Comparison of ENCODE assay signal across 17 cellular contexts in genomic region chr11:66473608-66474525, GRCh38. TPM values are rescaled to one million over a fixed set of nuclear protein-coding genes. Genes with fewer than 3 reads are reported as not detected.
A peak's percentile ranks its signal among the peaks of the same experiment; 100 is the strongest.
DNase-seq lines count a peak whose midpoint lies in the region; ATAC-seq, FAIRE-seq and TF ChIP-seq lines count a peak whose summit lies in the region.
"Had no signal": no experiment of that assay in that cellular context is flagged by ENCODE, and none has a peak within 500 bp of the region (broad histone marks: within the 10 kb centered on the region; RNA-seq: fewer than 3 reads in every experiment).

No MANE protein-coding gene starts in this region.

- H3K9me3 Mint-ChIP-seq in activated CD8-positive, alpha-beta T cell treated with anti-CD3 and anti-CD28 coated beads, Interleukin-2, amount 10 ng/mL, durations not matched to agents 7 days and 5 days (ENCODE audit: insufficient read depth): no peaks in the 10 kb centered on the region
- no peaks in the 10 kb centered on the region for H3K9me3 Mint-ChIP-seq in activated CD8-positive, alpha-beta T cell treated with anti-CD3 and anti-CD28 coated beads for 36 hours
- H3K9me3 Mint-ChIP-seq: CD14-positive monocyte; CD8-positive, alpha-beta memory T cell; GM23338 had no signal

- no peak for ATAC-seq in activated CD8-positive, alpha-beta T cell treated with anti-CD3 and anti-CD28 coated beads, Interleukin-2, amount 10 ng/mL, durations not matched to agents 7 days and 5 days
- no peak for ATAC-seq in activated CD8-positive, alpha-beta T cell treated with anti-CD3 and anti-CD28 coated beads for 36 hours
- ATAC-seq in K562: no peak
- ATAC-seq in foreskin keratinocyte: no peak
- ATAC-seq in GM19324 (IDR thresholded peaks at IDR 0.05; ENCODE audit: low FRiP score, unreplicated experiment): no peak
- ATAC-seq: GM23338 had no signal

- no peak for TF ChIP-seq RAD21 in K562 (CRISPR knock-in tag; conservative IDR thresholded peaks at IDR 0.05 in 1 of 2, IDR thresholded peaks at IDR 0.05 in 1 of 2)

- H3K27ac Mint-ChIP-seq in activated CD8-positive, alpha-beta T cell treated with anti-CD3 and anti-CD28 coated beads, Interleukin-2, amount 10 ng/mL, durations not matched to agents 7 days and 5 days: peak overlapping the region; percentile 16
- H3K27ac Mint-ChIP-seq in activated CD8-positive, alpha-beta T cell treated with anti-CD3 and anti-CD28 coated beads for 36 hours: no peak overlapping the region
- H3K27ac Mint-ChIP-seq: CD14-positive monocyte, GM23338 had no signal

- no peak for TF ChIP-seq CTCF in activated CD8-positive, alpha-beta T cell treated with anti-CD3 and anti-CD28 coated beads for 36 hours (IDR thresholded peaks at IDR 0.05)
- TF ChIP-seq CTCF in K562 (IDR thresholded peaks at IDR 0.05 in 2 of 3, conservative IDR thresholded peaks at IDR 0.05 in 1 of 3; ENCODE audit: insufficient read depth in 2 of 3, low read depth in 1 of 3, low read length in 3 of 3) (no peak), foreskin keratinocyte (conservative IDR thresholded peaks at IDR 0.05) (no peak), osteoblast (IDR thresholded peaks at IDR 0.05; ENCODE audit: extremely low read depth, low read depth, low read length) (no peak), adrenal gland (IDR thresholded peaks at IDR 0.05) (no peak)

- no peaks in the 10 kb centered on the region for H3K9me3 ChIP-seq in K562 (replicated peaks; ENCODE audit: control insufficient read depth, insufficient read depth, low read depth, low read length)
- H3K9me3 ChIP-seq in osteoblast (ENCODE audit: low read depth, low read length): no peaks in the 10 kb centered on the region
- no peaks in the 10 kb centered on the region for H3K9me3 ChIP-seq in adrenal gland (replicated peaks in 1 of 3)
- H3K9me3 ChIP-seq: Caco-2 had no signal

- H3K4me1 ChIP-seq in K562 (replicated peaks in 1 of 2; ENCODE audit: control insufficient read depth in 2 of 2, insufficient read depth in 2 of 2, low read length in 2 of 2) (peaks cover 0 to 12% of the 10 kb centered on the region in 2 experiments; a peak in 3 of 5 replicates), foreskin keratinocyte (no peaks in the 10 kb centered on the region), osteoblast (ENCODE audit: insufficient read depth, low read length) (peaks cover 2% of the 10 kb centered on the region), adrenal gland (replicated peaks in 1 of 2) (peaks cover 0 to 6% of the 10 kb centered on the region in 2 donors)

- in situ Hi-C loops in K562 (cut with MboI): no loop called here

- no peak for TF ChIP-seq EP300 in K562 (IDR thresholded peaks at IDR 0.05; ENCODE audit: low read length)

- H3K27me3 ChIP-seq in K562 (ENCODE audit: control insufficient read depth in 2 of 2, insufficient read depth in 2 of 2, low read length in 2 of 2) (no peaks in the 10 kb centered on the region), foreskin keratinocyte (no peaks in the 10 kb centered on the region), osteoblast (ENCODE audit: insufficient read depth, low read length) (no peaks in the 10 kb centered on the region), adrenal gland (no peaks in the 10 kb centered on the region)

- H3K36me3 Mint-ChIP-seq in activated CD8-positive, alpha-beta T cell treated with anti-CD3 and anti-CD28 coated beads, Interleukin-2, amount 10 ng/mL, durations not matched to agents 7 days and 5 days (ENCODE audit: low read depth): no peaks in the 10 kb centered on the region
- peaks cover 5% of the 10 kb centered on the region for H3K36me3 Mint-ChIP-seq in activated CD8-positive, alpha-beta T cell treated with anti-CD3 and anti-CD28 coated beads for 36 hours (ENCODE audit: low read depth)

- no TSS peak for BruUV-seq in K562 (replicated peaks; lab: Mats Ljungman, UMichigan)

- H3K4me3 ChIP-seq in K562: no peak overlapping the region
- no peak overlapping the region for H3K4me3 ChIP-seq in osteoblast (ENCODE audit: insufficient read depth, low read length)
- H3K4me3 ChIP-seq in adrenal gland: no peak overlapping the region
- H3K4me3 ChIP-seq: GM23338 had no signal

- H3K79me2 ChIP-seq in K562 (ENCODE audit: control insufficient read depth, insufficient read depth, low read length) (no peaks in the 10 kb centered on the region), osteoblast (ENCODE audit: insufficient read depth, low read length) (peaks cover 6% of the 10 kb centered on the region)

- CTCF ChIA-PET in activated CD8-positive, alpha-beta T cell treated with anti-CD3 and anti-CD28 coated beads, Interleukin-2, amount 10 ng/mL, durations not matched to agents 7 days and 5 days (lab: Charles Lee): no interaction called here
- CTCF ChIA-PET in activated CD8-positive, alpha-beta T cell treated with anti-CD3 and anti-CD28 coated beads for 36 hours (lab: Charles Lee): no interaction called here
- CTCF ChIA-PET in K562 (lab: Yijun Ruan, JAX; ENCODE audit: low intra/inter-chr PET ratio): no interaction called here

- DNase-seq in activated CD8-positive, alpha-beta T cell treated with anti-CD3 and anti-CD28 coated beads, Interleukin-2, amount 10 ng/mL, durations not matched to agents 7 days and 5 days: no peak
- no peak for DNase-seq in activated CD8-positive, alpha-beta T cell treated with anti-CD3 and anti-CD28 coated beads for 36 hours
- DNase-seq in K562 (ENCODE audit: extremely low read depth in 1 of 4, low spot score in 3 of 4): no peak
- peak; percentile 30 to 56 for DNase-seq in foreskin keratinocyte
- DNase-seq in osteoblast (ENCODE audit: insufficient read length, low spot score, missing footprints): peak; percentile 80
- no peak for DNase-seq in GOT3 (lab: John Stamatoyannopoulos, UW)
- no peak for DNase-seq in adrenal gland
- DNase-seq: CD8-positive, alpha-beta memory T cell; GF-D8; HCEC 1CT had no signal

- H3K4me2 ChIP-seq in K562 (ENCODE audit: insufficient read depth, low read length) (no peak overlapping the region), osteoblast (ENCODE audit: insufficient read depth, low read length) (no peak overlapping the region)
- H3K4me2 ChIP-seq: GM23338 had no signal

- H3K9me1 ChIP-seq in K562 (ENCODE audit: control insufficient read depth, insufficient read depth, low read length): no peaks in the 10 kb centered on the region

- POLR2A ChIA-PET in activated CD8-positive, alpha-beta T cell treated with anti-CD3 and anti-CD28 coated beads, Interleukin-2, amount 10 ng/mL, durations not matched to agents 7 days and 5 days (lab: Charles Lee): no interaction called here
- POLR2A ChIA-PET in activated CD8-positive, alpha-beta T cell treated with anti-CD3 and anti-CD28 coated beads for 36 hours (lab: Charles Lee): interaction anchor here (0.5 kb wide), 2 partner anchors 152 to 255 kb away, joined by 3 read pairs; no protein-coding TSS in a partner anchor
- POLR2A ChIA-PET in K562 (lab: Yijun Ruan, JAX): interaction anchor here (1.0 kb wide), 1 partner anchor 197 kb away, joined by 3 read pairs; no protein-coding TSS in a partner anchor

- no peak for TF ChIP-seq POLR2A in K562 (conservative IDR thresholded peaks at IDR 0.05)
- TF ChIP-seq POLR2A in adrenal gland (IDR thresholded peaks at IDR 0.05): no peak

- WGBS in K562 (ENCODE audit: insufficient coverage, low coverage, missing lambda C conversion rate): 71% methylated on average over 19 of the region's 20 CpGs
- WGBS in adrenal gland, 4 donors: 87 to 93% (median 92%) methylated on average over 6 to 20 of the region's 20 CpGs

- H3K36me3 ChIP-seq in K562 (ENCODE audit: control insufficient read depth, insufficient read depth, low read length) (peaks cover 3% of the 10 kb centered on the region; the same call in 2 of the 3 replicates), osteoblast (ENCODE audit: insufficient read depth, low read length) (peaks cover 17% of the 10 kb centered on the region), adrenal gland (replicated peaks in 1 of 2) (peaks cover 0 to 28% of the 10 kb centered on the region in 2 donors)

- H3K4me1 Mint-ChIP-seq in activated CD8-positive, alpha-beta T cell treated with anti-CD3 and anti-CD28 coated beads, Interleukin-2, amount 10 ng/mL, durations not matched to agents 7 days and 5 days (ENCODE audit: low read depth): peaks cover 13% of the 10 kb centered on the region
- peaks cover 11% of the 10 kb centered on the region for H3K4me1 Mint-ChIP-seq in activated CD8-positive, alpha-beta T cell treated with anti-CD3 and anti-CD28 coated beads for 36 hours (ENCODE audit: low read depth)

- no peak overlapping the region for H3K27ac ChIP-seq in K562 (ENCODE audit: extremely low read depth, low read depth, low read length)
- H3K27ac ChIP-seq in foreskin keratinocyte: no peak overlapping the region
- no peak overlapping the region for H3K27ac ChIP-seq in osteoblast (ENCODE audit: low read depth, low read length)
- no peak overlapping the region for H3K27ac ChIP-seq in adrenal gland
- H3K27ac ChIP-seq: 22Rv1 had no signal

- intact Hi-C loops in activated CD8-positive, alpha-beta T cell treated with anti-CD3 and anti-CD28 coated beads for 36 hours (cut with micrococcal nuclease): loop anchor here (5.0 kb wide), 1 partner anchor 37 kb away; the partner anchor contains the start of gene MRPL11
- intact Hi-C loops in K562 (cut with micrococcal nuclease): no loop called here
- intact Hi-C loops in adrenal gland (cut with DNase I): no loop called here

- H3K4me3 Mint-ChIP-seq in activated CD8-positive, alpha-beta T cell treated with anti-CD3 and anti-CD28 coated beads, Interleukin-2, amount 10 ng/mL, durations not matched to agents 7 days and 5 days: no peak overlapping the region
- H3K4me3 Mint-ChIP-seq in activated CD8-positive, alpha-beta T cell treated with anti-CD3 and anti-CD28 coated beads for 36 hours: no peak overlapping the region
- H3K4me3 Mint-ChIP-seq: CD14-positive monocyte; CD8-positive, alpha-beta memory T cell; GM23338 had no signal

- H4K20me1 ChIP-seq in K562 (replicated peaks; ENCODE audit: control insufficient read depth, insufficient read depth, low read length): peaks cover 10% of the 10 kb centered on the region; the same call in 1 of the 2 replicates
- H4K20me1 ChIP-seq in osteoblast (ENCODE audit: insufficient read depth, low read length): peaks cover 15% of the 10 kb centered on the region

- FAIRE-seq in K562 (lab: Jason Lieb, UNC): no peak

- H3K9ac ChIP-seq in K562 (ENCODE audit: insufficient read depth in 1 of 2, low read depth in 2 of 2, low read length in 2 of 2): peak overlapping the region in 1 of 2 experiments; percentile 55; a peak in 2 of 4 replicates

- H3K27me3 Mint-ChIP-seq in activated CD8-positive, alpha-beta T cell treated with anti-CD3 and anti-CD28 coated beads, Interleukin-2, amount 10 ng/mL, durations not matched to agents 7 days and 5 days (ENCODE audit: low read depth): no peaks in the 10 kb centered on the region
- H3K27me3 Mint-ChIP-seq in activated CD8-positive, alpha-beta T cell treated with anti-CD3 and anti-CD28 coated beads for 36 hours: no peaks in the 10 kb centered on the region
- H3K27me3 Mint-ChIP-seq: CD8-positive, alpha-beta memory T cell had no signal

- H2AFZ ChIP-seq in K562 (ENCODE audit: low read depth, low read length) (no peak overlapping the region), osteoblast (ENCODE audit: low read length) (no peak overlapping the region)
- H2AFZ ChIP-seq: GM23338 had no signal

RNA-seq across cellular contexts. Expression of gene DPP3, which starts 6.4 kb away (rescaled TPM):
- 10 to 100 TPM; 73.3 to 79.1 TPM for total RNA-seq in activated CD8-positive, alpha-beta T cell treated with anti-CD3 and anti-CD28 coated beads, Interleukin-2, amount 10 ng/mL, durations not matched to agents 7 days and 5 days
- 10 to 100 TPM; 72.4 to 75.8 TPM for total RNA-seq in activated CD8-positive, alpha-beta T cell treated with anti-CD3 and anti-CD28 coated beads for 36 hours
- 31.7 and 93.6 TPM in 2 replicates for total RNA-seq in K562 (2011; cell fraction: chromatin; rRNA removed; ENCODE audit: low replicate concordance)
- total RNA-seq in K562 (2011; cell fraction: nucleolus; rRNA removed): 79.4 and 87.0 TPM in 2 replicates
- 33.9 and 47.9 TPM in 2 replicates for total RNA-seq in K562 (2011; cell fraction: nucleoplasm; rRNA removed)
- total RNA-seq in K562 (2014; rRNA removed) (69.2 and 115 TPM in 2 replicates), K562 (2014; rRNA removed; fragmentation: Illumina TruSeq; extraction: Trizol) (24.2 and 35.1 TPM in 2 replicates), K562 (2015; rRNA removed; fragmentation: Illumina TruSeq; extraction: Trizol) (45.0 and 50.2 TPM in 2 replicates), K562 (2021) (59.4 and 66.3 TPM in 2 replicates), foreskin keratinocyte (64.9 and 73.3 TPM in 2 replicates), osteoblast (35.8 and 36.5 TPM in 2 replicates), adrenal gland (10 to 100 TPM; 25.5 to 52.2 (median 39.4) TPM)
- polyA plus RNA-seq in K562 (2011; rRNA removed) (33.0 and 47.6 TPM in 2 replicates), K562 (2014; fragmentation: Illumina TruSeq; extraction: Trizol) (45.0 and 61.6 TPM in 2 replicates), K562 (2014; fragmentation: Nextera tagmentation; extraction: Ambion mirVana) (1 to 10 TPM; 3.7 to 6.2 TPM), K562 (2014; rRNA removed) (43.3 and 56.3 TPM in 2 replicates), foreskin keratinocyte (61.8 and 69.0 TPM in 2 replicates), adrenal gland (10 to 100 TPM; 23.6 to 27.2 (median 24.3) TPM)
- 35.9 and 62.9 TPM in 2 replicates for polyA plus RNA-seq in K562 (2011; cell fraction: cytosol; rRNA removed)
- 77.2 and 136 TPM in 2 replicates for polyA plus RNA-seq in K562 (2011; cell fraction: nucleus; rRNA removed)
- 51.4 and 57.3 TPM in 2 replicates for polyA plus RNA-seq in K562 (2012)
- 42.3 and 51.5 TPM in 2 replicates for polyA minus RNA-seq in K562 (2011; rRNA and poly(A)+ RNA removed)
- polyA minus RNA-seq in K562 (2011; cell fraction: cytosol; rRNA and poly(A)+ RNA removed): 58.5 and 65.1 TPM in 2 replicates
- polyA minus RNA-seq in K562 (2011; cell fraction: nucleus; rRNA and poly(A)+ RNA removed): 42.8 and 46.9 TPM in 2 replicates

RNA-seq across cellular contexts. Expression of gene PELI3, which starts 7.2 kb away (rescaled TPM):
- 1 to 10 TPM; 5.1 to 5.8 TPM for total RNA-seq in activated CD8-positive, alpha-beta T cell treated with anti-CD3 and anti-CD28 coated beads, Interleukin-2, amount 10 ng/mL, durations not matched to agents 7 days and 5 days
- total RNA-seq in activated CD8-positive, alpha-beta T cell treated with anti-CD3 and anti-CD28 coated beads for 36 hours: 10 to 100 TPM in 1 of 2 experiments, 1 to 10 TPM in 1; 6.7 to 10.5 TPM
- 7.3 and 22.6 TPM in 2 replicates for total RNA-seq in K562 (2011; cell fraction: chromatin; rRNA removed; ENCODE audit: low replicate concordance)
- total RNA-seq in K562 (2011; cell fraction: nucleolus; rRNA removed): 11.1 and 15.2 TPM in 2 replicates
- 8.5 and 9.1 TPM in 2 replicates for total RNA-seq in K562 (2011; cell fraction: nucleoplasm; rRNA removed)
- total RNA-seq in K562 (2014; rRNA removed) (3.3 and 5.0 TPM in 2 replicates), K562 (2014; rRNA removed; fragmentation: Illumina TruSeq; extraction: Trizol) (1.3 and 1.9 TPM in 2 replicates), K562 (2015; rRNA removed; fragmentation: Illumina TruSeq; extraction: Trizol) (3.2 and 3.4 TPM in 2 replicates), K562 (2021) (4.0 and 4.2 TPM in 2 replicates), foreskin keratinocyte (11.1 and 11.7 TPM in 2 replicates), osteoblast (18.9 and 19.2 TPM in 2 replicates), adrenal gland (10 to 100 TPM; 15.2 to 34.3 (median 21.8) TPM)
- polyA plus RNA-seq in K562 (2011; rRNA removed) (1.4 and 1.6 TPM in 2 replicates), K562 (2014; fragmentation: Illumina TruSeq; extraction: Trizol) (1.9 and 3.3 TPM in 2 replicates), K562 (2014; fragmentation: Nextera tagmentation; extraction: Ambion mirVana) (under 1 TPM; 0.17 to 0.46 TPM), K562 (2014; rRNA removed) (2.4 and 2.6 TPM in 2 replicates), foreskin keratinocyte (7.5 and 8.2 TPM in 2 replicates), adrenal gland (10 to 100 TPM in 2 of 3 donors, 1 to 10 TPM in 1; 6.4 to 24.5 (median 13.0) TPM)
- 1.6 and 3.4 TPM in 2 replicates for polyA plus RNA-seq in K562 (2011; cell fraction: cytosol; rRNA removed)
- 2.8 and 5.6 TPM in 2 replicates for polyA plus RNA-seq in K562 (2011; cell fraction: nucleus; rRNA removed)
- polyA plus RNA-seq in K562 (2012): 2.7 and 4.4 TPM in 2 replicates
- 2.6 and 4.2 TPM in 2 replicates for polyA minus RNA-seq in K562 (2011; rRNA and poly(A)+ RNA removed)
- polyA minus RNA-seq in K562 (2011; cell fraction: cytosol; rRNA and poly(A)+ RNA removed): 1.3 and 4.4 TPM in 2 replicates
- polyA minus RNA-seq in K562 (2011; cell fraction: nucleus; rRNA and poly(A)+ RNA removed): 6.1 and 6.7 TPM in 2 replicates

RNA-seq across cellular contexts. Expression of gene MRPL11, which starts 35.2 kb away (rescaled TPM):
- 100 to 1,000 TPM in 1 of 2 experiments, 10 to 100 TPM in 1; 93.7 to 100 TPM for total RNA-seq in activated CD8-positive, alpha-beta T cell treated with anti-CD3 and anti-CD28 coated beads, Interleukin-2, amount 10 ng/mL, durations not matched to agents 7 days and 5 days
- total RNA-seq in activated CD8-positive, alpha-beta T cell treated with anti-CD3 and anti-CD28 coated beads for 36 hours: 100 to 1,000 TPM; 135 to 142 TPM
- 9.4 and 12.2 TPM in 2 replicates for total RNA-seq in K562 (2011; cell fraction: chromatin; rRNA removed; ENCODE audit: low replicate concordance)
- total RNA-seq in K562 (2011; cell fraction: nucleolus; rRNA removed): 16.2 and 19.7 TPM in 2 replicates
- total RNA-seq in K562 (2011; cell fraction: nucleoplasm; rRNA removed): 14.8 and 21.9 TPM in 2 replicates
- 135 and 148 TPM in 2 replicates for total RNA-seq in K562 (2014; rRNA removed)
- 75.0 and 81.4 TPM in 2 replicates for total RNA-seq in K562 (2014; rRNA removed; fragmentation: Illumina TruSeq; extraction: Trizol)
- 88.3 and 91.2 TPM in 2 replicates for total RNA-seq in K562 (2015; rRNA removed; fragmentation: Illumina TruSeq; extraction: Trizol)
- total RNA-seq in K562 (2021): 133 and 148 TPM in 2 replicates
- polyA plus RNA-seq in K562 (2011; rRNA removed): 97.6 and 100 TPM in 2 replicates
- polyA plus RNA-seq in K562 (2011; cell fraction: cytosol; rRNA removed): 83.4 and 86.1 TPM in 2 replicates
- polyA plus RNA-seq in K562 (2011; cell fraction: nucleus; rRNA removed): 50.6 and 52.0 TPM in 2 replicates
- 95.1 and 124 TPM in 2 replicates for polyA plus RNA-seq in K562 (2012)
- 91.9 and 103 TPM in 2 replicates for polyA plus RNA-seq in K562 (2014; fragmentation: Illumina TruSeq; extraction: Trizol)
- polyA plus RNA-seq in K562 (2014; fragmentation: Nextera tagmentation; extraction: Ambion mirVana): 10 to 100 TPM; 33.0 to 43.5 TPM
- polyA plus RNA-seq in K562 (2014; rRNA removed): 173 and 208 TPM in 2 replicates
- polyA minus RNA-seq in K562 (2011; rRNA and poly(A)+ RNA removed): 34.7 and 39.4 TPM in 2 replicates
- polyA minus RNA-seq in K562 (2011; cell fraction: cytosol; rRNA and poly(A)+ RNA removed): 22.9 and 23.3 TPM in 2 replicates
- polyA minus RNA-seq in K562 (2011; cell fraction: nucleus; rRNA and poly(A)+ RNA removed): 3.2 and 6.6 TPM in 2 replicates
- 83.1 and 106 TPM in 2 replicates for total RNA-seq in foreskin keratinocyte
- 126 and 158 TPM in 2 replicates for polyA plus RNA-seq in foreskin keratinocyte
- total RNA-seq in osteoblast: 31.5 and 33.3 TPM in 2 replicates
- 10 to 100 TPM; 27.7 to 42.2 (median 32.7) TPM for total RNA-seq in adrenal gland
- polyA plus RNA-seq in adrenal gland: 10 to 100 TPM; 22.3 to 40.6 (median 27.3) TPM

RNA-seq across cellular contexts. Expression of gene BBS1, which starts 36.6 kb away (rescaled TPM):
- total RNA-seq in activated CD8-positive, alpha-beta T cell treated with anti-CD3 and anti-CD28 coated beads, Interleukin-2, amount 10 ng/mL, durations not matched to agents 7 days and 5 days: 10 to 100 TPM; 10.6 to 14.0 TPM
- total RNA-seq in activated CD8-positive, alpha-beta T cell treated with anti-CD3 and anti-CD28 coated beads for 36 hours: 1 to 10 TPM; 7.7 to 7.9 TPM
- total RNA-seq in K562 (2011; cell fraction: chromatin; rRNA removed; ENCODE audit: low replicate concordance): 86.7 and 157 TPM in 2 replicates
- 79.0 and 82.0 TPM in 2 replicates for total RNA-seq in K562 (2011; cell fraction: nucleolus; rRNA removed)
- total RNA-seq in K562 (2011; cell fraction: nucleoplasm; rRNA removed): 71.9 and 81.3 TPM in 2 replicates
- total RNA-seq in K562 (2014; rRNA removed) (12.0 and 14.6 TPM in 2 replicates), K562 (2014; rRNA removed; fragmentation: Illumina TruSeq; extraction: Trizol) (8.3 and 9.0 TPM in 2 replicates), K562 (2015; rRNA removed; fragmentation: Illumina TruSeq; extraction: Trizol) (9.6 and 10.9 TPM in 2 replicates), K562 (2021) (12.5 and 15.2 TPM in 2 replicates), foreskin keratinocyte (11.5 and 12.8 TPM in 2 replicates), osteoblast (39.2 and 43.8 TPM in 2 replicates), adrenal gland (100 to 1,000 TPM in 2 of 8 donors, 10 to 100 TPM in 6; 27.7 to 132 (median 57.8) TPM)
- polyA plus RNA-seq in K562 (2011; rRNA removed) (12.1 and 18.8 TPM in 2 replicates), K562 (2014; fragmentation: Illumina TruSeq; extraction: Trizol) (12.3 and 12.7 TPM in 2 replicates), K562 (2014; fragmentation: Nextera tagmentation; extraction: Ambion mirVana) (10 to 100 TPM; 11.1 to 11.3 TPM), K562 (2014; rRNA removed) (11.4 and 19.8 TPM in 2 replicates), foreskin keratinocyte (7.1 and 7.3 TPM in 2 replicates), adrenal gland (10 to 100 TPM; 24.1 to 39.5 (median 26.7) TPM)
- 12.9 and 13.3 TPM in 2 replicates for polyA plus RNA-seq in K562 (2011; cell fraction: cytosol; rRNA removed)
- polyA plus RNA-seq in K562 (2011; cell fraction: nucleus; rRNA removed): 49.5 and 74.6 TPM in 2 replicates
- 9.3 and 22.4 TPM in 2 replicates for polyA plus RNA-seq in K562 (2012)
- polyA minus RNA-seq in K562 (2011; rRNA and poly(A)+ RNA removed): 15.0 and 17.2 TPM in 2 replicates
- 8.0 and 16.0 TPM in 2 replicates for polyA minus RNA-seq in K562 (2011; cell fraction: cytosol; rRNA and poly(A)+ RNA removed)
- 32.0 and 34.5 TPM in 2 replicates for polyA minus RNA-seq in K562 (2011; cell fraction: nucleus; rRNA and poly(A)+ RNA removed)

RNA-seq across cellular contexts. Expression of gene NPAS4, which starts 53.0 kb away (rescaled TPM):
- under 1 TPM; 0.18 to 0.34 TPM for total RNA-seq in activated CD8-positive, alpha-beta T cell treated with anti-CD3 and anti-CD28 coated beads, Interleukin-2, amount 10 ng/mL, durations not matched to agents 7 days and 5 days
- total RNA-seq in activated CD8-positive, alpha-beta T cell treated with anti-CD3 and anti-CD28 coated beads for 36 hours: under 1 TPM in 1 of 2 experiments, not detected in 1; 0.11 TPM
- total RNA-seq in K562 (2011; cell fraction: chromatin; rRNA removed; ENCODE audit: low replicate concordance): not detected in 2 replicates
- total RNA-seq in K562 (2011; cell fraction: nucleolus; rRNA removed): not detected in 2 replicates
- not detected in 2 replicates for total RNA-seq in K562 (2011; cell fraction: nucleoplasm; rRNA removed)
- total RNA-seq in K562 (2014; rRNA removed) (not detected in 2 replicates), K562 (2014; rRNA removed; fragmentation: Illumina TruSeq; extraction: Trizol) (not detected in 2 replicates), K562 (2015; rRNA removed; fragmentation: Illumina TruSeq; extraction: Trizol) (not detected in 2 replicates), K562 (2021) (not detected in 2 replicates), foreskin keratinocyte (not detected in 2 replicates), osteoblast (0.36 TPM in 1 of 2 replicates, not detected in the other), adrenal gland (under 1 TPM in 2 of 8 donors, not detected in 6; 0.47 to 0.55 TPM)
- polyA plus RNA-seq in K562 (2011; rRNA removed) (not detected in 2 replicates), K562 (2014; fragmentation: Illumina TruSeq; extraction: Trizol) (not detected in 2 replicates), K562 (2014; fragmentation: Nextera tagmentation; extraction: Ambion mirVana) (not detected), K562 (2014; rRNA removed) (not detected in 2 replicates), foreskin keratinocyte (not detected in 2 replicates), adrenal gland (under 1 TPM; 0.24 to 0.72 (median 0.26) TPM)
- polyA plus RNA-seq in K562 (2011; cell fraction: cytosol; rRNA removed): 0.01 TPM in 1 of 2 replicates, not detected in the other
- polyA plus RNA-seq in K562 (2011; cell fraction: nucleus; rRNA removed): not detected in 2 replicates
- not detected in 2 replicates for polyA plus RNA-seq in K562 (2012)
- polyA minus RNA-seq in K562 (2011; rRNA and poly(A)+ RNA removed): not detected in 2 replicates
- not detected in 2 replicates for polyA minus RNA-seq in K562 (2011; cell fraction: cytosol; rRNA and poly(A)+ RNA removed)
- not detected in 2 replicates for polyA minus RNA-seq in K562 (2011; cell fraction: nucleus; rRNA and poly(A)+ RNA removed)
- total RNA-seq: A673; Caco-2; CD8-positive, alpha-beta memory T cell; HT-29 had no signal
- polyA plus RNA-seq: CD14-positive monocyte; CD8-positive, alpha-beta memory T cell had no signal

Comparison
In these comparisons a context has a peak if more than half of its experiments do, and no peak if none do; other contexts are left out.
1. DNase-seq: peak in foreskin keratinocyte (2 of 2) and osteoblast (single experiment); none in activated CD8-positive, alpha-beta T cell treated with anti-CD3 and anti-CD28 coated beads, Interleukin-2, amount 10 ng/mL, durations not matched to agents 7 days and 5 days (single experiment), activated CD8-positive, alpha-beta T cell treated with anti-CD3 and anti-CD28 coated beads for 36 hours (single experiment), K562 (0 of 4), GOT3 (single experiment) and adrenal gland (0 of 7).